13 cellular contexts compared by ENCODE assay signal in genomic region chr2:237278593-237278992, GRCh38.
DNase-seq lines count a peak whose midpoint lies in the region; ATAC-seq, FAIRE-seq and TF ChIP-seq lines count a peak whose summit lies in the region.
"Had no signal": no experiment of that assay in that cellular context is flagged by ENCODE, and none has a peak within 500 bp of the region (broad histone marks: within the 10 kb centered on the region; RNA-seq: fewer than 3 reads in every experiment).

No MANE protein-coding gene starts in this region.

- no peak overlapping the region for H2AFZ ChIP-seq in mammary epithelial cell (ENCODE audit: low read depth, low read length)

- intact Hi-C loops in MCF 10A (cut with micrococcal nuclease) (no loop called here), mammary epithelial cell (cut with micrococcal nuclease) (no loop called here), prostate gland (cut with DNase I) (no loop called here)
- intact Hi-C loops in activated CD4-positive, alpha-beta T cell treated with anti-CD3 and anti-CD28 coated beads, Interleukin-2, amount 10 ng/mL, durations not matched to agents 24 days and 14 days (cut with micrococcal nuclease) = no loop called here

- 60% methylated on average over 6 of the region's 6 CpGs for WGBS in mammary epithelial cell (ENCODE audit: low coverage, missing lambda C conversion rate)
- 53% methylated on average over 6 of the region's 6 CpGs for WGBS in prostate gland

- H3K4me3 ChIP-seq in mammary epithelial cell (replicated peaks in 1 of 3; ENCODE audit: insufficient read depth in 1 of 3, low read depth in 2 of 3, low read length in 3 of 3) (no peak overlapping the region), prostate gland (no peak overlapping the region)

- H3K4me1 Mint-ChIP-seq in MCF 10A (ENCODE audit: insufficient read depth, unreplicated experiment) = peaks cover 22% of the 10 kb centered on the region
- no peaks in the 10 kb centered on the region for H3K4me1 Mint-ChIP-seq in activated CD4-positive, alpha-beta T cell treated with anti-CD3 and anti-CD28 coated beads, Interleukin-2, amount 10 ng/mL, durations not matched to agents 24 days and 14 days

- peak; percentile 45 for DNase-seq in MCF 10A (ENCODE audit: unreplicated experiment)
- no peak for DNase-seq in mammary epithelial cell
- peak; percentile 9 for DNase-seq in globus pallidus (ENCODE audit: low spot score)
- no peak for DNase-seq in prostate gland (ENCODE audit: low spot score)
- DNase-seq in activated CD4-positive, alpha-beta T cell treated with anti-CD3 and anti-CD28 coated beads, Interleukin-2, amount 10 ng/mL, durations not matched to agents 24 days and 14 days = no peak
- no peak for DNase-seq in GM19239 (ENCODE audit: insufficient read length, low spot score)
- DNase-seq: Kasumi-1; NCI-H226; stimulated activated naive CD8-positive, alpha-beta T cell treated with anti-CD3 and anti-CD28 coated beads, Interleukin-15, Interleukin-2, amounts not matched to agents 100 U/mL and 50 U/mL, for 24 hours had no signal

- dilution Hi-C loops in mammary epithelial cell (cut with HindIII; ENCODE audit: low sequenced_read_pairs) = no loop called here

- POLR2A ChIA-PET in MCF 10A (lab: Yijun Ruan, JAX) = no interaction called here

- no peak for TF ChIP-seq POLR2A in prostate gland (IDR thresholded peaks at IDR 0.05)

- H3K27ac ChIP-seq in mammary epithelial cell (ENCODE audit: insufficient read depth, low read depth, low read length) (no peak overlapping the region), prostate gland (peak overlapping the region; percentile 58 to 61)
- H3K27ac ChIP-seq: 22Rv1 had no signal

- TF ChIP-seq CTCF in MCF 10A (IDR thresholded peaks at IDR 0.05; ENCODE audit: unreplicated experiment) (no peak), mammary epithelial cell (conservative IDR thresholded peaks at IDR 0.05 in 1 of 2, IDR thresholded peaks at IDR 0.05 in 1 of 2; ENCODE audit: extremely low read depth in 1 of 2, insufficient read depth in 1 of 2, low read depth in 1 of 2, low read length in 2 of 2) (no peak), prostate gland (IDR thresholded peaks at IDR 0.05) (no peak)

- in situ Hi-C loops in mammary epithelial cell (cut with MboI; ENCODE audit: low sequenced_read_pairs in 2 of 2) = no loop called here

- no TSS peak for BruUV-seq in MCF 10A (replicated peaks; lab: Mats Ljungman, UMichigan)
- no TSS peak for BruUV-seq in mammary epithelial cell (replicated peaks; lab: Mats Ljungman, UMichigan)

- CTCF ChIA-PET in MCF 10A (lab: Yijun Ruan, JAX) (interaction anchor here (0.6 to 0.7 kb wide), 2 partner anchors 18 to 158 kb away, joined by 3 to 4 read pairs; no protein-coding TSS in a partner anchor), mammary epithelial cell (lab: Charles Lee; ENCODE audit: low non-redundant PET) (no interaction called here)

- no peaks in the 10 kb centered on the region for H3K79me2 ChIP-seq in mammary epithelial cell (ENCODE audit: insufficient read depth, low read length)

- no peak overlapping the region for H3K9ac ChIP-seq in mammary epithelial cell (ENCODE audit: insufficient read depth, low read length)

- no peak for FAIRE-seq in GM19239 (lab: Jason Lieb, UNC)

- no peaks in the 10 kb centered on the region for H3K27me3 Mint-ChIP-seq in MCF 10A (ENCODE audit: insufficient read depth, unreplicated experiment)
- peaks cover 3% of the 10 kb centered on the region for H3K27me3 Mint-ChIP-seq in activated CD4-positive, alpha-beta T cell treated with anti-CD3 and anti-CD28 coated beads, Interleukin-2, amount 10 ng/mL, durations not matched to agents 24 days and 14 days

- H3K27ac Mint-ChIP-seq in MCF 10A (ENCODE audit: low read depth, unreplicated experiment) = no peak overlapping the region
- no peak overlapping the region for H3K27ac Mint-ChIP-seq in activated CD4-positive, alpha-beta T cell treated with anti-CD3 and anti-CD28 coated beads, Interleukin-2, amount 10 ng/mL, durations not matched to agents 24 days and 14 days
- H3K27ac Mint-ChIP-seq: WTC11 had no signal

- no peak for ATAC-seq in GM21515 (IDR thresholded peaks at IDR 0.05; ENCODE audit: unreplicated experiment)
- ATAC-seq in GM21619 (IDR thresholded peaks at IDR 0.05; ENCODE audit: unreplicated experiment) = no peak
- ATAC-seq: stimulated activated naive CD8-positive, alpha-beta T cell treated with anti-CD3 and anti-CD28 coated beads, Interleukin-15, Interleukin-2, amounts not matched to agents 100 U/mL and 50 U/mL, for 24 hours; WTC11 had no signal

- H3K9me3 Mint-ChIP-seq in MCF 10A (ENCODE audit: unreplicated experiment) = no peaks in the 10 kb centered on the region
- H3K9me3 Mint-ChIP-seq in activated CD4-positive, alpha-beta T cell treated with anti-CD3 and anti-CD28 coated beads, Interleukin-2, amount 10 ng/mL, durations not matched to agents 24 days and 14 days = no peaks in the 10 kb centered on the region
- H3K9me3 Mint-ChIP-seq: WTC11 had no signal

- H3K36me3 ChIP-seq in mammary epithelial cell (ENCODE audit: insufficient read depth, low read length) (no peaks in the 10 kb centered on the region), prostate gland (no peaks in the 10 kb centered on the region)

- no peaks in the 10 kb centered on the region for H3K9me3 ChIP-seq in mammary epithelial cell (replicated peaks; ENCODE audit: insufficient read depth, low read length)
- H3K9me3 ChIP-seq in prostate gland = no peaks in the 10 kb centered on the region

- H3K27me3 ChIP-seq in mammary epithelial cell (ENCODE audit: insufficient read depth, low read length) (no peaks in the 10 kb centered on the region), prostate gland (replicated peaks; ENCODE audit: insufficient read depth) (no peaks in the 10 kb centered on the region)

- H3K4me2 ChIP-seq in mammary epithelial cell (ENCODE audit: insufficient read depth, low read depth, low read length) = no peak overlapping the region

- H3K4me1 ChIP-seq in mammary epithelial cell (ENCODE audit: insufficient read depth, low read length) (peaks cover 5% of the 10 kb centered on the region), prostate gland (replicated peaks) (no peaks in the 10 kb centered on the region)

- H3K4me3 Mint-ChIP-seq in MCF 10A (ENCODE audit: unreplicated experiment) = no peak overlapping the region
- H3K4me3 Mint-ChIP-seq in activated CD4-positive, alpha-beta T cell treated with anti-CD3 and anti-CD28 coated beads, Interleukin-2, amount 10 ng/mL, durations not matched to agents 24 days and 14 days = no peak overlapping the region
- H3K4me3 Mint-ChIP-seq: WTC11 had no signal

- H3K36me3 Mint-ChIP-seq in MCF 10A (ENCODE audit: insufficient read depth, unreplicated experiment) = no peaks in the 10 kb centered on the region
- H3K36me3 Mint-ChIP-seq in activated CD4-positive, alpha-beta T cell treated with anti-CD3 and anti-CD28 coated beads, Interleukin-2, amount 10 ng/mL, durations not matched to agents 24 days and 14 days (ENCODE audit: low read depth) = no peaks in the 10 kb centered on the region
- H3K36me3 Mint-ChIP-seq: WTC11 had no signal

- H4K20me1 ChIP-seq in mammary epithelial cell (ENCODE audit: insufficient read depth, low read length) = no peaks in the 10 kb centered on the region

Comparison
In these comparisons a context has a peak if more than half of its experiments do, and no peak if none do; other contexts are left out.
1. DNase-seq: peak in MCF 10A (single experiment) and globus pallidus (single experiment); none in mammary epithelial cell (single experiment), prostate gland (single experiment), activated CD4-positive, alpha-beta T cell treated with anti-CD3 and anti-CD28 coated beads, Interleukin-2, amount 10 ng/mL, durations not matched to agents 24 days and 14 days (single experiment) and GM19239 (single experiment).